2 cellular contexts compared by ENCODE assay signal in genomic region chr17:3918372-3919122, GRCh38.
TF ChIP-seq lines count a peak whose summit lies in the region.

No MANE protein-coding gene starts in this region.

TF ChIP-seq in A549, 52 proteins besides CTCF, POLR2A, EP300 and RAD21 (continued from another document):
- TF ChIP-seq TP53 (CRISPR knock-in tag; IDR thresholded peaks at IDR 0.05) (no peak), EHF (CRISPR knock-in tag; IDR thresholded peaks at IDR 0.05) (no peak), KDM1A (IDR thresholded peaks at IDR 0.05; ENCODE audit: low read depth) (no peak), HES2 (IDR thresholded peaks at IDR 0.05) (no peak), HOXB5 (CRISPR knock-in tag; IDR thresholded peaks at IDR 0.05) (no peak), ELK1 (IDR thresholded peaks at IDR 0.05; ENCODE audit: low read depth, low read length) (no peak), SMC3 (IDR thresholded peaks at IDR 0.05) (no peak), BHLHE40 (IDR thresholded peaks at IDR 0.05; ENCODE audit: low read depth, low read length) (no peak), RARB (CRISPR knock-in tag; IDR thresholded peaks at IDR 0.05) (no peak)
- TF ChIP-seq, protein P1, sequence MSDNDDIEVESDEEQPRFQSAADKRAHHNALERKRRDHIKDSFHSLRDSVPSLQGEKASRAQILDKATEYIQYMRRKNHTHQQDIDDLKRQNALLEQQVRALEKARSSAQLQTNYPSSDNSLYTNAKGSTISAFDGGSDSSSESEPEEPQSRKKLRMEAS (IDR thresholded peaks at IDR 0.05): no peak
- TF ChIP-seq, protein P2, sequence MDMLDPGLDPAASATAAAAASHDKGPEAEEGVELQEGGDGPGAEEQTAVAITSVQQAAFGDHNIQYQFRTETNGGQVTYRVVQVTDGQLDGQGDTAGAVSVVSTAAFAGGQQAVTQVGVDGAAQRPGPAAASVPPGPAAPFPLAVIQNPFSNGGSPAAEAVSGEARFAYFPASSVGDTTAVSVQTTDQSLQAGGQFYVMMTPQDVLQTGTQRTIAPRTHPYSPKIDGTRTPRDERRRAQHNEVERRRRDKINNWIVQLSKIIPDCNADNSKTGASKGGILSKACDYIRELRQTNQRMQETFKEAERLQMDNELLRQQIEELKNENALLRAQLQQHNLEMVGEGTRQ (IDR thresholded peaks at IDR 0.05): no peak
- TF ChIP-seq, protein P3, sequence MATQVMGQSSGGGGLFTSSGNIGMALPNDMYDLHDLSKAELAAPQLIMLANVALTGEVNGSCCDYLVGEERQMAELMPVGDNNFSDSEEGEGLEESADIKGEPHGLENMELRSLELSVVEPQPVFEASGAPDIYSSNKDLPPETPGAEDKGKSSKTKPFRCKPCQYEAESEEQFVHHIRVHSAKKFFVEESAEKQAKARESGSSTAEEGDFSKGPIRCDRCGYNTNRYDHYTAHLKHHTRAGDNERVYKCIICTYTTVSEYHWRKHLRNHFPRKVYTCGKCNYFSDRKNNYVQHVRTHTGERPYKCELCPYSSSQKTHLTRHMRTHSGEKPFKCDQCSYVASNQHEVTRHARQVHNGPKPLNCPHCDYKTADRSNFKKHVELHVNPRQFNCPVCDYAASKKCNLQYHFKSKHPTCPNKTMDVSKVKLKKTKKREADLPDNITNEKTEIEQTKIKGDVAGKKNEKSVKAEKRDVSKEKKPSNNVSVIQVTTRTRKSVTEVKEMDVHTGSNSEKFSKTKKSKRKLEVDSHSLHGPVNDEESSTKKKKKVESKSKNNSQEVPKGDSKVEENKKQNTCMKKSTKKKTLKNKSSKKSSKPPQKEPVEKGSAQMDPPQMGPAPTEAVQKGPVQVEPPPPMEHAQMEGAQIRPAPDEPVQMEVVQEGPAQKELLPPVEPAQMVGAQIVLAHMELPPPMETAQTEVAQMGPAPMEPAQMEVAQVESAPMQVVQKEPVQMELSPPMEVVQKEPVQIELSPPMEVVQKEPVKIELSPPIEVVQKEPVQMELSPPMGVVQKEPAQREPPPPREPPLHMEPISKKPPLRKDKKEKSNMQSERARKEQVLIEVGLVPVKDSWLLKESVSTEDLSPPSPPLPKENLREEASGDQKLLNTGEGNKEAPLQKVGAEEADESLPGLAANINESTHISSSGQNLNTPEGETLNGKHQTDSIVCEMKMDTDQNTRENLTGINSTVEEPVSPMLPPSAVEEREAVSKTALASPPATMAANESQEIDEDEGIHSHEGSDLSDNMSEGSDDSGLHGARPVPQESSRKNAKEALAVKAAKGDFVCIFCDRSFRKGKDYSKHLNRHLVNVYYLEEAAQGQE (IDR thresholded peaks at IDR 0.05): no peak

TF ChIP-seq in GM23338, 12 proteins besides CTCF, POLR2A, EP300 and RAD21 (continued from another document):
- TF ChIP-seq, protein P3 (IDR thresholded peaks at IDR 0.05; ENCODE audit: unreplicated experiment): no peak
- TF ChIP-seq POLR2AphosphoS5 (IDR thresholded peaks at IDR 0.05; ENCODE audit: low read depth) (no peak), ZNF114 (CRISPR knock-in tag; IDR thresholded peaks at IDR 0.05) (no peak), ZNF331 (CRISPR knock-in tag; IDR thresholded peaks at IDR 0.05; ENCODE audit: low read depth) (no peak), JUNB (IDR thresholded peaks at IDR 0.05; ENCODE audit: unreplicated experiment) (no peak), ZNF462 (CRISPR knock-in tag; IDR thresholded peaks at IDR 0.05) (no peak), STAT1 (IDR thresholded peaks at IDR 0.05; ENCODE audit: unreplicated experiment) (no peak), NANOG (IDR thresholded peaks at IDR 0.05; ENCODE audit: borderline replicate concordance) (no peak), EZH2phosphoT487 (IDR thresholded peaks at IDR 0.05; ENCODE audit: unreplicated experiment) (no peak), EZH2 (IDR thresholded peaks at IDR 0.05; ENCODE audit: low read depth, unreplicated experiment) (no peak), ETS1 (IDR thresholded peaks at IDR 0.05) (no peak)
TF ChIP-seq in GM23338: peak in this region for 0.
